In genomic region chr21:28521932-28522826, GRCh38 we compare ENCODE assay signal across 1 cellular context.
TF ChIP-seq lines count a peak whose summit lies in the region.

No MANE protein-coding gene starts in this region.

TF ChIP-seq in K562, 482 proteins besides CTCF, POLR2A, EP300 and RAD21 (continued from another document):
- TF ChIP-seq MTA3 (IDR thresholded peaks at IDR 0.05; ENCODE audit: borderline replicate concordance) (no peak), SMAD3 (CRISPR knock-in tag; conservative IDR thresholded peaks at IDR 0.05) (no peak), L3MBTL2 (IDR thresholded peaks at IDR 0.05) (no peak)
- TF ChIP-seq, protein P1, sequence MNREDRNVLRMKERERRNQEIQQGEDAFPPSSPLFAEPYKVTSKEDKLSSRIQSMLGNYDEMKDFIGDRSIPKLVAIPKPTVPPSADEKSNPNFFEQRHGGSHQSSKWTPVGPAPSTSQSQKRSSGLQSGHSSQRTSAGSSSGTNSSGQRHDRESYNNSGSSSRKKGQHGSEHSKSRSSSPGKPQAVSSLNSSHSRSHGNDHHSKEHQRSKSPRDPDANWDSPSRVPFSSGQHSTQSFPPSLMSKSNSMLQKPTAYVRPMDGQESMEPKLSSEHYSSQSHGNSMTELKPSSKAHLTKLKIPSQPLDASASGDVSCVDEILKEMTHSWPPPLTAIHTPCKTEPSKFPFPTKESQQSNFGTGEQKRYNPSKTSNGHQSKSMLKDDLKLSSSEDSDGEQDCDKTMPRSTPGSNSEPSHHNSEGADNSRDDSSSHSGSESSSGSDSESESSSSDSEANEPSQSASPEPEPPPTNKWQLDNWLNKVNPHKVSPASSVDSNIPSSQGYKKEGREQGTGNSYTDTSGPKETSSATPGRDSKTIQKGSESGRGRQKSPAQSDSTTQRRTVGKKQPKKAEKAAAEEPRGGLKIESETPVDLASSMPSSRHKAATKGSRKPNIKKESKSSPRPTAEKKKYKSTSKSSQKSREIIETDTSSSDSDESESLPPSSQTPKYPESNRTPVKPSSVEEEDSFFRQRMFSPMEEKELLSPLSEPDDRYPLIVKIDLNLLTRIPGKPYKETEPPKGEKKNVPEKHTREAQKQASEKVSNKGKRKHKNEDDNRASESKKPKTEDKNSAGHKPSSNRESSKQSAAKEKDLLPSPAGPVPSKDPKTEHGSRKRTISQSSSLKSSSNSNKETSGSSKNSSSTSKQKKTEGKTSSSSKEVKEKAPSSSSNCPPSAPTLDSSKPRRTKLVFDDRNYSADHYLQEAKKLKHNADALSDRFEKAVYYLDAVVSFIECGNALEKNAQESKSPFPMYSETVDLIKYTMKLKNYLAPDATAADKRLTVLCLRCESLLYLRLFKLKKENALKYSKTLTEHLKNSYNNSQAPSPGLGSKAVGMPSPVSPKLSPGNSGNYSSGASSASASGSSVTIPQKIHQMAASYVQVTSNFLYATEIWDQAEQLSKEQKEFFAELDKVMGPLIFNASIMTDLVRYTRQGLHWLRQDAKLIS (CRISPR knock-in tag; IDR thresholded peaks at IDR 0.05), result no peak
